ENCODE assay signal across 17 cellular contexts in genomic region chr6:169328112-169328801, GRCh38.
A peak's percentile ranks its signal among the peaks of the same experiment; 100 is the strongest.
DNase-seq lines count a peak whose midpoint lies in the region; ATAC-seq lines count a peak whose summit lies in the region.
"Had no signal": no experiment of that assay in that cellular context is flagged by ENCODE, and none has a peak within 500 bp of the region (broad histone marks: within the 10 kb centered on the region; RNA-seq: fewer than 3 reads in every experiment).

No MANE protein-coding gene starts in this region.

- DNase-seq in ELR (ENCODE audit: low read depth) (peak; percentile 72), NCI-H226 (peak; percentile 76), myocyte (ENCODE audit: low read depth) (peak; percentile 57), NCI-H1694 (lab: John Stamatoyannopoulos, UW) (no peak), NOMO-1 (lab: John Stamatoyannopoulos, UW; ENCODE audit: unreplicated experiment in 2 of 2) (no peak)
- DNase-seq in stimulated activated CD8-positive, alpha-beta memory T cell treated with anti-CD3 and anti-CD28 coated beads, Interleukin-4, amount 100 ng/mL, for 48 hours: no peak
- DNase-seq in stimulated activated CD4-positive, alpha-beta T cell treated with anti-CD3 and anti-CD28 coated beads, Interleukin-1b, Interleukin-23, amount 100 ng/mL, for 48 hours: no peak
- DNase-seq: activated CD4-positive, alpha-beta T cell treated with anti-CD3 and anti-CD28 coated beads, Interleukin-2, amount 50 U/mL, for 4 hours; effector CD4-positive, alpha-beta T cell; glutamatergic neuron; left cardiac atrium; naive B cell; NCI-H2081; NCI-H774; right cardiac atrium; stimulated activated naive CD8-positive, alpha-beta T cell treated with anti-CD3 and anti-CD28 coated beads, Interleukin-15, Interleukin-2, amounts not matched to agents 100 U/mL and 50 U/mL, for 24 hours had no signal

- peak; percentile 59 for ATAC-seq in esophagus mucosa
- ATAC-seq: left cardiac atrium; right cardiac atrium; stimulated activated naive CD8-positive, alpha-beta T cell treated with anti-CD3 and anti-CD28 coated beads, Interleukin-15, Interleukin-2, amounts not matched to agents 100 U/mL and 50 U/mL, for 24 hours had no signal

Comparison
In these comparisons a context has a peak if more than half of its experiments do, and no peak if none do; other contexts are left out.
1. DNase-seq: peak in ELR (single experiment), NCI-H226 (single experiment) and myocyte (single experiment); none in NCI-H1694 (single experiment), stimulated activated CD8-positive, alpha-beta memory T cell treated with anti-CD3 and anti-CD28 coated beads, Interleukin-4, amount 100 ng/mL, for 48 hours (single experiment), NOMO-1 (0 of 2) and stimulated activated CD4-positive, alpha-beta T cell treated with anti-CD3 and anti-CD28 coated beads, Interleukin-1b, Interleukin-23, amount 100 ng/mL, for 48 hours (single experiment).